8 cellular contexts compared by ENCODE assay signal in the genomic region with DNA sequence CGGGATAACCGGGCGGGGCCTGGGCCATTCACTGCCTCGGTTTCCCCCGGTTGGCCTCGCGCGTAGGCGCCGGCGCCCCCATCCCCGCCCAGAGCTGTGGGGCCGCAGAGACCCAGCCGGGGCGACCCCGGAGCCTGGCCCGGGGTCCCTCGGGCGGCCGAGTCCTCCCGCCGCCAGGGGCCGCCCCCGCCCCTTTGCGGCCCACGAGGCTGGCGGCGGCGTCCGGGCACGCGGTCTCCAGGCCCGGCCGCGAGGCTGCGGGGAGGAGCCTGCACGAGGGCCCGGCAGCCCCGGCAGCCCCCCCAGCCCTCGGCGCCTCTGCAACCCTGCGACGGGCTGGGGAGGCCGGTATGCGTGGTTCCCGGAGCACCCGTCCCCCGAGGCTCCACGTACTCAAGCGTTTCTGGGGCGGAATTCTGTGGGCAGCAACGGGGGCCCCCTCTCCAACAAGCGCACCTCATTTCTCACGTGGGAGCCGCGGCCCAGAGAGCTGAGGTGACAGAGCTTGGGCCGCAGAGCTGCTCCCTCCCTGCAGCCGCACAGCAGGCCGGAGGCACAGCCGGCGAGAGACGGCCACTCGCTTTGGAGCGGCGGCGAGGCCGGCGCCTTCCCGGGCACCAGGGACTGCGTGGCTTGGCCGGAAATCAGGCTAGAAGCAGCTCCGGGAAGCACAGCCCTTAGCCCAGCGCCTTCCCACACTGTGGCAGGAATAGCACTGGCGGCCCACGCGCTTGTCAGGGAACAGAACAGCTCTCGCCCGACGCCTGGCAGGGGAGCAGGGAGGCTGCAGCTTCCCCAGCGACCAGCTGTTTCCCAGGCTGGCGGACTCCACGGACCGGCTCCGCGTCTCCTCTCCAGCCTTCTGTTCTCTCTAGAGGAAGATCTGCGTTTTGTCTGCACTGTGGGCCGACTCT. TPM values are rescaled to one million over a fixed set of nuclear protein-coding genes. Genes with fewer than 3 reads are reported as not detected.
DNase-seq lines count a peak whose midpoint lies in the region; ATAC-seq, FAIRE-seq and TF ChIP-seq lines count a peak whose summit lies in the region.

No MANE protein-coding gene starts in this region.

- DNase-seq in GM12892 (ENCODE audit: insufficient read length) (peak; percentile 68), NCI-H1092 treated with DMSO at 0.1 percent for 48 hours (lab: John Stamatoyannopoulos, UW) (peak; percentile 66), endothelial cell of umbilical vein (ENCODE audit: low read depth, low spot score) (peak; percentile 63), mucosa of gallbladder (ENCODE audit: low spot score) (peak; percentile 50)
- peak; percentile 69 for DNase-seq in activated CD8-positive, alpha-beta T cell treated with anti-CD3 and anti-CD28 coated beads, Interleukin-2, amount 10 ng/mL, durations not matched to agents 7 days and 5 days
- DNase-seq in stimulated activated naive CD8-positive, alpha-beta T cell treated with anti-CD3 and anti-CD28 coated beads, Interleukin-15, amount 100 ng/mL, for 72 hours = peak; percentile 73 to 74

- no peaks in the 10 kb centered on the region for H3K27me3 Mint-ChIP-seq in activated CD8-positive, alpha-beta T cell treated with anti-CD3 and anti-CD28 coated beads, Interleukin-2, amount 10 ng/mL, durations not matched to agents 7 days and 5 days (ENCODE audit: low read depth)
- no peaks in the 10 kb centered on the region for H3K27me3 Mint-ChIP-seq in stimulated activated naive CD8-positive, alpha-beta T cell treated with anti-CD3 and anti-CD28 coated beads, Interleukin-15, amount 100 ng/mL, for 72 hours

- peaks cover 22% of the 10 kb centered on the region for H3K4me1 ChIP-seq in endothelial cell of umbilical vein (ENCODE audit: control insufficient read depth, extremely low read depth, insufficient read depth, low read length)

- peak overlapping the region; percentile 77 for H3K27ac ChIP-seq in endothelial cell of umbilical vein (ENCODE audit: insufficient read depth, low read depth, low read length)

- peaks cover 67% of the 10 kb centered on the region for H3K36me3 Mint-ChIP-seq in activated CD8-positive, alpha-beta T cell treated with anti-CD3 and anti-CD28 coated beads, Interleukin-2, amount 10 ng/mL, durations not matched to agents 7 days and 5 days (ENCODE audit: low read depth)

- no peaks in the 10 kb centered on the region for H3K9me3 ChIP-seq in endothelial cell of umbilical vein (replicated peaks; ENCODE audit: control insufficient read depth, insufficient read depth, low read length)

- POLR2A ChIA-PET in activated CD8-positive, alpha-beta T cell treated with anti-CD3 and anti-CD28 coated beads, Interleukin-2, amount 10 ng/mL, durations not matched to agents 7 days and 5 days (lab: Charles Lee) = interaction anchor here (0.6 to 3.9 kb wide), 10 partner anchors 9 to 347 kb away, joined by 3 to 33 read pairs (median 4); partner anchors contain the start of genes CCDC47, DDX42 and STRADA
- POLR2A ChIA-PET in endothelial cell of umbilical vein (lab: Charles Lee) = interaction anchor here (0.7 kb wide), 1 partner anchor 12 kb away, joined by 4 read pairs; no protein-coding TSS in a partner anchor

- H3K9me3 Mint-ChIP-seq in activated CD8-positive, alpha-beta T cell treated with anti-CD3 and anti-CD28 coated beads, Interleukin-2, amount 10 ng/mL, durations not matched to agents 7 days and 5 days (ENCODE audit: insufficient read depth) = no peaks in the 10 kb centered on the region
- H3K9me3 Mint-ChIP-seq in stimulated activated naive CD8-positive, alpha-beta T cell treated with anti-CD3 and anti-CD28 coated beads, Interleukin-15, amount 100 ng/mL, for 72 hours = no peaks in the 10 kb centered on the region

- H4K20me1 ChIP-seq in endothelial cell of umbilical vein (replicated peaks; ENCODE audit: control insufficient read depth, extremely low read depth, insufficient read depth, low read length) = no peaks in the 10 kb centered on the region

- ATAC-seq in activated CD8-positive, alpha-beta T cell treated with anti-CD3 and anti-CD28 coated beads, Interleukin-2, amount 10 ng/mL, durations not matched to agents 7 days and 5 days = peak; percentile 11
- ATAC-seq in stimulated activated naive CD8-positive, alpha-beta T cell treated with anti-CD3 and anti-CD28 coated beads, Interleukin-15, amount 100 ng/mL, for 72 hours = peak; percentile 12
- ATAC-seq in GM18517 (IDR thresholded peaks at IDR 0.05; ENCODE audit: unreplicated experiment) (no peak), HG03460 (IDR thresholded peaks at IDR 0.05; ENCODE audit: unreplicated experiment) (no peak)

- dilution Hi-C loops in endothelial cell of umbilical vein (cut with MboI; ENCODE audit: extremely low pct_ligation_motif_present, low sequenced_read_pairs) = no loop called here

- peaks cover 64% of the 10 kb centered on the region for H3K4me1 Mint-ChIP-seq in activated CD8-positive, alpha-beta T cell treated with anti-CD3 and anti-CD28 coated beads, Interleukin-2, amount 10 ng/mL, durations not matched to agents 7 days and 5 days (ENCODE audit: low read depth)
- peaks cover 62% of the 10 kb centered on the region for H3K4me1 Mint-ChIP-seq in stimulated activated naive CD8-positive, alpha-beta T cell treated with anti-CD3 and anti-CD28 coated beads, Interleukin-15, amount 100 ng/mL, for 72 hours

- peak overlapping the region; percentile 86 for H3K4me3 Mint-ChIP-seq in activated CD8-positive, alpha-beta T cell treated with anti-CD3 and anti-CD28 coated beads, Interleukin-2, amount 10 ng/mL, durations not matched to agents 7 days and 5 days
- peak overlapping the region; percentile 92 to 95 for H3K4me3 Mint-ChIP-seq in stimulated activated naive CD8-positive, alpha-beta T cell treated with anti-CD3 and anti-CD28 coated beads, Interleukin-15, amount 100 ng/mL, for 72 hours

- intact Hi-C loops in endothelial cell of umbilical vein (cut with micrococcal nuclease) = loop anchor here (1.0 kb wide), 2 partner anchors 41 to 73 kb away; partner anchors contain the start of genes CCDC47 and STRADA

- H3K27me3 ChIP-seq in endothelial cell of umbilical vein (ENCODE audit: control insufficient read depth in 2 of 2, insufficient read depth in 2 of 2, low read length in 2 of 2) = no peaks in the 10 kb centered on the region

- H3K27ac Mint-ChIP-seq in activated CD8-positive, alpha-beta T cell treated with anti-CD3 and anti-CD28 coated beads, Interleukin-2, amount 10 ng/mL, durations not matched to agents 7 days and 5 days = peak overlapping the region; percentile 94
- peak overlapping the region; percentile 97 to 99 for H3K27ac Mint-ChIP-seq in stimulated activated naive CD8-positive, alpha-beta T cell treated with anti-CD3 and anti-CD28 coated beads, Interleukin-15, amount 100 ng/mL, for 72 hours

- H2AFZ ChIP-seq in endothelial cell of umbilical vein (ENCODE audit: low read depth, low read length) = peak overlapping the region; percentile 71

- H3K4me3 ChIP-seq in endothelial cell of umbilical vein (replicated peaks in 1 of 3; ENCODE audit: insufficient read depth in 1 of 3, low read depth in 1 of 3, low read length in 3 of 3) = peak overlapping the region in 2 of 3 experiments; percentile 23 to 61

- peak overlapping the region; percentile 40 for H3K4me2 ChIP-seq in endothelial cell of umbilical vein (ENCODE audit: insufficient read depth, low read length)

- H3K36me3 ChIP-seq in endothelial cell of umbilical vein (ENCODE audit: control insufficient read depth in 2 of 2, extremely low read depth in 1 of 2, insufficient read depth in 2 of 2, low read length in 2 of 2) = peaks cover 0 to 8% of the 10 kb centered on the region in 2 experiments

- H3K9ac ChIP-seq in endothelial cell of umbilical vein (replicated peaks; ENCODE audit: extremely low read depth, insufficient read depth, low read length) = peak overlapping the region; percentile 69

- TF ChIP-seq CTCF in endothelial cell of umbilical vein (IDR thresholded peaks at IDR 0.05; ENCODE audit: extremely low read depth in 1 of 2, insufficient read depth in 1 of 2, low read depth in 1 of 2, low read length in 2 of 2) = peak; percentile 15 to 16

- H3K9me1 ChIP-seq in endothelial cell of umbilical vein (replicated peaks; ENCODE audit: control insufficient read depth, extremely low read depth, insufficient read depth, low read length) = no peaks in the 10 kb centered on the region

- TF ChIP-seq POLR2A in GM12892 (IDR thresholded peaks at IDR 0.05; ENCODE audit: low read depth, low read length) = peak; percentile 51
- TF ChIP-seq POLR2A in endothelial cell of umbilical vein (IDR thresholded peaks at IDR 0.05; ENCODE audit: low read depth, low read length) = peak; percentile 10

- H3K79me2 ChIP-seq in endothelial cell of umbilical vein (ENCODE audit: control insufficient read depth, insufficient read depth, low read length) = peaks cover 9% of the 10 kb centered on the region

- TSS peak; percentile 3 for BruUV-seq in endothelial cell of umbilical vein (replicated peaks; lab: Mats Ljungman, UMichigan)

- FAIRE-seq in GM12892 (lab: Jason Lieb, UNC) = peak; percentile 92
- peak; percentile 70 for FAIRE-seq in endothelial cell of umbilical vein (lab: Jason Lieb, UNC)

- CTCF ChIA-PET in activated CD8-positive, alpha-beta T cell treated with anti-CD3 and anti-CD28 coated beads, Interleukin-2, amount 10 ng/mL, durations not matched to agents 7 days and 5 days (lab: Charles Lee) = interaction anchor here (0.9 to 3.0 kb wide), 5 partner anchors 10 to 134 kb away, joined by 3 to 19 read pairs (median 4); no protein-coding TSS in a partner anchor
- CTCF ChIA-PET in endothelial cell of umbilical vein (lab: Charles Lee) = interaction anchor here (0.8 to 2.6 kb wide), 6 partner anchors 10 to 42 kb away, joined by 3 to 12 read pairs (median 4); no protein-coding TSS in a partner anchor

RNA-seq across cellular contexts. Expression of gene LIMD2, which starts 0.9 kb away (rescaled TPM):
- 79.9 TPM for polyA plus RNA-seq in GM12892 (2012; ENCODE audit: missing spikeins)
- total RNA-seq in activated CD8-positive, alpha-beta T cell treated with anti-CD3 and anti-CD28 coated beads, Interleukin-2, amount 10 ng/mL, durations not matched to agents 7 days and 5 days = 100 to 1,000 TPM; 308 to 309 TPM
- total RNA-seq in endothelial cell of umbilical vein = 69.0 TPM in 2 replicates
- polyA plus RNA-seq in endothelial cell of umbilical vein = 83.9 and 99.9 TPM in 2 replicates
- 49.3 and 79.2 TPM in 2 replicates for polyA plus RNA-seq in endothelial cell of umbilical vein (2011; cell fraction: cytosol; rRNA removed)
- polyA plus RNA-seq in endothelial cell of umbilical vein (2011; cell fraction: nucleus; rRNA removed) = 178 and 208 TPM in 2 replicates
- polyA plus RNA-seq in endothelial cell of umbilical vein (2012) = 39.9 and 71.5 TPM in 2 replicates
- polyA minus RNA-seq in endothelial cell of umbilical vein = 19.3 and 23.6 TPM in 2 replicates
- not detected for polyA minus RNA-seq in endothelial cell of umbilical vein (2011; cell fraction: cytosol; rRNA and poly(A)+ RNA removed)
- 13.0 and 34.0 TPM in 2 replicates for polyA minus RNA-seq in endothelial cell of umbilical vein (2011; cell fraction: nucleus; rRNA and poly(A)+ RNA removed)
- 19.0 TPM for total RNA-seq in mucosa of gallbladder

RNA-seq across cellular contexts. Expression of gene STRADA, which starts 40.8 kb away (rescaled TPM):
- polyA plus RNA-seq in GM12892 (2012; ENCODE audit: missing spikeins) = 48.4 TPM
- total RNA-seq in activated CD8-positive, alpha-beta T cell treated with anti-CD3 and anti-CD28 coated beads, Interleukin-2, amount 10 ng/mL, durations not matched to agents 7 days and 5 days = 10 to 100 TPM; 46.0 to 49.9 TPM
- total RNA-seq in endothelial cell of umbilical vein (47.0 and 49.6 TPM in 2 replicates), mucosa of gallbladder (28.5 TPM)
- 53.6 and 55.1 TPM in 2 replicates for polyA plus RNA-seq in endothelial cell of umbilical vein
- 29.3 and 30.7 TPM in 2 replicates for polyA plus RNA-seq in endothelial cell of umbilical vein (2011; cell fraction: cytosol; rRNA removed)
- polyA plus RNA-seq in endothelial cell of umbilical vein (2011; cell fraction: nucleus; rRNA removed) = 103 and 107 TPM in 2 replicates
- polyA plus RNA-seq in endothelial cell of umbilical vein (2012) = 37.1 and 46.6 TPM in 2 replicates
- polyA minus RNA-seq in endothelial cell of umbilical vein = 39.6 and 51.0 TPM in 2 replicates
- 6.7 TPM for polyA minus RNA-seq in endothelial cell of umbilical vein (2011; cell fraction: cytosol; rRNA and poly(A)+ RNA removed)
- polyA minus RNA-seq in endothelial cell of umbilical vein (2011; cell fraction: nucleus; rRNA and poly(A)+ RNA removed) = 37.4 and 55.2 TPM in 2 replicates

Comparison
In these comparisons a context has a peak if more than half of its experiments do, and no peak if none do; other contexts are left out.
1. ATAC-seq: peak in activated CD8-positive, alpha-beta T cell treated with anti-CD3 and anti-CD28 coated beads, Interleukin-2, amount 10 ng/mL, durations not matched to agents 7 days and 5 days (single experiment) and stimulated activated naive CD8-positive, alpha-beta T cell treated with anti-CD3 and anti-CD28 coated beads, Interleukin-15, amount 100 ng/mL, for 72 hours (single experiment); none in GM18517 (single experiment) and HG03460 (single experiment).
2. Peak in every context shown above with its lines, with median percentiles within 50 percentile points of each other: DNase-seq.